In the genomic region with DNA sequence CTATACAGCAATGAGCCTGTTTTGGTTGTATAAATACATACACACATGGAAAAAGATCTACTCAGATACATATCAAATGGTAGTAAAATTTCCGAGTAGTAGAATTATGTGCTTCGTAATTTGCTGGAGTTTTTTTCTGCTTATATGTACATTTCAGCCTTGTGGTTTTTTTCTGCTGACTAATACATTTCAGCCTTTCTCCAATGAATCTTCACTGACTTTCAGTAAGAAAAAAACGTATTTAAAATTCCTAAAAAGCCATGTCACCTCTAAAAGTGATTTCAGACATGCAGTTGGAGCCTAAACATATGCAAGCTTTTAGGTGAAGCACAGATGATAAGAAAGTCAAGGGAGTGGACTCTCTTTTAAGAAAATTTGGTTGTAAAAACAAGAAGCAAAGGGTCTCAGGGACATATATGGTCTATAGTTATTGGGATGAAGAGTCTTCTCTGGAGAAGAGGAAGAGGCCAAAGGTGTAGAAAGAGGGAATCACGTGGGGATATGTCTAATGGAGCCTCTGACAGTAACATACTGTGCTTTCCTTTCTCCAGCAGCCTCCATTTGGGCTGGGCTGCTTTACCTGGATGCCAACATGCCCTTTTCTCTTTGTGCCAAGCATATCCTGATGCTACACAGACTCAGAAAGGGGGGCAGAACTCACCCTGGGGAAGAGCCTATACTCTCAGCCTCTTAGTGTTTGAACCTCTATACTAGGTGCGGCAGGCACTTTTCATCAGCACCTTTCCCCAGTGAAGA, we compare ENCODE assay signal across 16 cellular contexts. TPM values are rescaled to one million over a fixed set of nuclear protein-coding genes. Genes with fewer than 3 reads are reported as not detected.
DNase-seq lines count a peak whose midpoint lies in the region; FAIRE-seq and TF ChIP-seq lines count a peak whose summit lies in the region.
"Had no signal": no experiment of that assay in that cellular context is flagged by ENCODE, and none has a peak within 500 bp of the region (broad histone marks: within the 10 kb centered on the region; RNA-seq: fewer than 3 reads in every experiment).

No MANE protein-coding gene starts in this region.

- intact Hi-C loops in dorsolateral prefrontal cortex (cut with DNase I), result no loop called here

- peaks cover 0 to 33% (median 0%) of the 10 kb centered on the region in 45 donors for H3K27me3 ChIP-seq in dorsolateral prefrontal cortex
- no peaks in the 10 kb centered on the region for H3K27me3 ChIP-seq in Peyer's patch

- H3K27ac ChIP-seq in dorsolateral prefrontal cortex (peak overlapping the region in 1 of 59 donors; percentile 40), Peyer's patch (no peak overlapping the region)
- H3K27ac ChIP-seq: thoracic aorta had no signal

- peak overlapping the region; percentile 33 for H3K4me3 Mint-ChIP-seq in osteocyte (ENCODE audit: unreplicated experiment)
- H3K4me3 Mint-ChIP-seq: activated T-helper 1 cell treated with anti-CD3 and anti-CD28 coated beads, Interleukin-12 subunit alpha, Interleukin-12 subunit beta, Interleukin-2, Interleukin-4 antibody, amounts not matched to agents 30 ng/mL and 10 ng/mL and 1 ng/mL, durations not matched to agents 14 hours and 24 hours and 36 hours; CD4-positive, CD25-positive, alpha-beta regulatory T cell had no signal

- H3K4me3 ChIP-seq in dorsolateral prefrontal cortex (peak overlapping the region in 56 of 59 donors; percentile 9 to 76 (median 66)), Peyer's patch (no peak overlapping the region)

- DNase-seq in ELR (ENCODE audit: low read depth) (peak; percentile 9), NCI-H69 (lab: John Stamatoyannopoulos, UW) (peak; percentile 45), dorsolateral prefrontal cortex (peak in 1 of 10 donors; percentile 37), osteocyte (ENCODE audit: extremely low spot score, unreplicated experiment) (no peak), Kasumi-1 (lab: John Stamatoyannopoulos, UW) (no peak), frontal cortex (ENCODE audit: low spot score in 2 of 2) (no peak), Peyer's patch (no peak), NCI-H146 (lab: John Stamatoyannopoulos, UW) (no peak)
- DNase-seq: activated CD4-positive, alpha-beta T cell treated with anti-CD3 and anti-CD28 coated beads, Interleukin-2, amount 50 U/mL, for 1 hour; aorta; CD4-positive, CD25-positive, alpha-beta regulatory T cell; effector memory CD4-positive, alpha-beta T cell; GDM1; NCI-H2081 had no signal

- peaks cover 3% of the 10 kb centered on the region for H3K36me3 Mint-ChIP-seq in osteocyte (ENCODE audit: unreplicated experiment)
- H3K36me3 Mint-ChIP-seq: CD4-positive, CD25-positive, alpha-beta regulatory T cell had no signal

- FAIRE-seq in frontal cortex (lab: Jason Lieb, UNC), result no peak

- no peak for TF ChIP-seq CTCF in dorsolateral prefrontal cortex (IDR thresholded peaks at IDR 0.05 in 54 of 56, conservative IDR thresholded peaks at IDR 0.05 in 2 of 56; ENCODE audit: low read depth in 1 of 56, partially characterized antibody in 56 of 56)
- TF ChIP-seq CTCF in osteocyte (IDR thresholded peaks at IDR 0.05), result no peak
- TF ChIP-seq CTCF in Peyer's patch (IDR thresholded peaks at IDR 0.05), result no peak

- no peak overlapping the region for H3K27ac Mint-ChIP-seq in osteocyte (ENCODE audit: unreplicated experiment)
- H3K27ac Mint-ChIP-seq: activated T-helper 1 cell treated with anti-CD3 and anti-CD28 coated beads, Interleukin-12 subunit alpha, Interleukin-12 subunit beta, Interleukin-2, Interleukin-4 antibody, amounts not matched to agents 30 ng/mL and 10 ng/mL and 1 ng/mL, durations not matched to agents 14 hours and 24 hours and 36 hours; CD4-positive, CD25-positive, alpha-beta regulatory T cell had no signal

- no peak for TF ChIP-seq POLR2A in Peyer's patch (IDR thresholded peaks at IDR 0.05)

- no peaks in the 10 kb centered on the region for H3K4me1 ChIP-seq in Peyer's patch

- H3K9me3 ChIP-seq in Peyer's patch, result no peaks in the 10 kb centered on the region

- peaks cover 3% of the 10 kb centered on the region for H3K27me3 Mint-ChIP-seq in osteocyte (ENCODE audit: unreplicated experiment)

- peaks cover 25% of the 10 kb centered on the region for H3K4me1 Mint-ChIP-seq in osteocyte (ENCODE audit: unreplicated experiment)

- peaks cover 16% of the 10 kb centered on the region for H3K9me3 Mint-ChIP-seq in osteocyte (ENCODE audit: unreplicated experiment)
- H3K9me3 Mint-ChIP-seq: activated T-helper 1 cell treated with anti-CD3 and anti-CD28 coated beads, Interleukin-12 subunit alpha, Interleukin-12 subunit beta, Interleukin-2, Interleukin-4 antibody, amounts not matched to agents 30 ng/mL and 10 ng/mL and 1 ng/mL, durations not matched to agents 14 hours and 24 hours and 36 hours had no signal

- H3K36me3 ChIP-seq in Peyer's patch, result no peaks in the 10 kb centered on the region
- H3K36me3 ChIP-seq: thoracic aorta had no signal

RNA-seq across cellular contexts. Expression of gene AMPH, which starts 2.4 kb away (rescaled TPM):
- 100 to 1,000 TPM in 109 of 120 experiments, 10 to 100 TPM in 11; 42.4 to 215 (median 148) TPM for total RNA-seq in dorsolateral prefrontal cortex
- total RNA-seq in osteocyte, result 9.8 and 10.7 TPM in 2 replicates
- 31.0 TPM for total RNA-seq in frontal cortex
- total RNA-seq in Peyer's patch, result 10 to 100 TPM in 1 of 4 donors, 1 to 10 TPM in 1, under 1 TPM in 2; 0.18 to 12.4 (median 2.5) TPM
- total RNA-seq: activated T-helper 1 cell treated with anti-CD3 and anti-CD28 coated beads, Interleukin-12 subunit alpha, Interleukin-12 subunit beta, Interleukin-2, Interleukin-4 antibody, amounts not matched to agents 30 ng/mL and 10 ng/mL and 1 ng/mL, durations not matched to agents 14 hours and 24 hours and 36 hours; CD4-positive, CD25-positive, alpha-beta regulatory T cell had no signal

Comparison
In these comparisons a context has a peak if more than half of its experiments do, and no peak if none do; other contexts are left out.
1. DNase-seq: peak in ELR (single experiment) and NCI-H69 (single experiment); none in osteocyte (single experiment), Kasumi-1 (0 of 2), frontal cortex (0 of 2), Peyer's patch (0 of 3) and NCI-H146 (single experiment).
2. H3K4me3 ChIP-seq: peak in dorsolateral prefrontal cortex (56 of 59); none in Peyer's patch (0 of 4).